In genomic region chr11:7665473-7666291, GRCh38 we compare ENCODE assay signal across 1 cellular context.
A peak's percentile ranks its signal among the peaks of the same experiment; 100 is the strongest.
TF ChIP-seq lines count a peak whose summit lies in the region.

No MANE protein-coding gene starts in this region.

TF ChIP-seq in H1, 55 proteins besides CTCF, POLR2A, EP300 and RAD21:
- TF ChIP-seq RBBP5 (IDR thresholded peaks at IDR 0.05; ENCODE audit: borderline replicate concordance, low read depth, low read length) (no peak), CREB1 (IDR thresholded peaks at IDR 0.05) (0 out of 2 replicates have a peak, but pooled peaks have one; percentile 27), CHD2 (IDR thresholded peaks at IDR 0.05; ENCODE audit: low read length) (no peak)
TF ChIP-seq in H1: peak in this region for 1.
